Comparison of ENCODE assay signal across 10 cellular contexts in genomic region chr13:99296270-99296865, GRCh38. TPM values are rescaled to one million over a fixed set of nuclear protein-coding genes. Genes with fewer than 3 reads are reported as not detected.
DNase-seq lines count a peak whose midpoint lies in the region; ATAC-seq and TF ChIP-seq lines count a peak whose summit lies in the region.
"Had no signal": no experiment of that assay in that cellular context is flagged by ENCODE, and none has a peak within 500 bp of the region (broad histone marks: within the 10 kb centered on the region; RNA-seq: fewer than 3 reads in every experiment).

No MANE protein-coding gene starts in this region.

- intact Hi-C loops in activated CD4-positive, alpha-beta T cell treated with anti-CD3 and anti-CD28 coated beads for 36 hours (cut with DNase I, micrococcal nuclease) = loop anchor here (1.0 to 5.0 kb wide), 9 partner anchors 8 to 724 kb away; partner anchors contain the start of genes GPR183 (in 1 of the 2) and TM9SF2 (in 1 of the 2)

- peak overlapping the region; percentile 62 for H3K4me3 Mint-ChIP-seq in activated CD4-positive, alpha-beta T cell treated with anti-CD3 and anti-CD28 coated beads for 36 hours
- peak overlapping the region; percentile 71 for H3K4me3 Mint-ChIP-seq in activated CD4-positive, alpha-beta memory T cell treated with anti-CD3 and anti-CD28 coated beads, Interleukin-2, amount 10 ng/mL, durations not matched to agents 7 days and 5 days
- H3K4me3 Mint-ChIP-seq in stimulated activated naive B cell treated with anti-CD40 and anti-IgM and Interleukin-4, amounts not matched to agents 10 μg/mL and 1 μg/mL and 100 μg/mL, for 72 hours = peak overlapping the region; percentile 60 to 61

- no peaks in the 10 kb centered on the region for H3K9me3 Mint-ChIP-seq in activated CD4-positive, alpha-beta T cell treated with anti-CD3 and anti-CD28 coated beads for 36 hours (ENCODE audit: low read depth)
- no peaks in the 10 kb centered on the region for H3K9me3 Mint-ChIP-seq in activated CD4-positive, alpha-beta memory T cell treated with anti-CD3 and anti-CD28 coated beads, Interleukin-2, amount 10 ng/mL, durations not matched to agents 7 days and 5 days
- no peaks in the 10 kb centered on the region for H3K9me3 Mint-ChIP-seq in stimulated activated naive B cell treated with anti-CD40 and anti-IgM and Interleukin-4, amounts not matched to agents 10 μg/mL and 1 μg/mL and 100 μg/mL, for 72 hours

- no peak for TF ChIP-seq CTCF in foreskin fibroblast (IDR thresholded peaks at IDR 0.05; ENCODE audit: low read depth, low read length)

- peak overlapping the region; percentile 96 for H3K27ac Mint-ChIP-seq in activated CD4-positive, alpha-beta T cell treated with anti-CD3 and anti-CD28 coated beads for 36 hours
- peak overlapping the region; percentile 94 for H3K27ac Mint-ChIP-seq in activated CD4-positive, alpha-beta memory T cell treated with anti-CD3 and anti-CD28 coated beads, Interleukin-2, amount 10 ng/mL, durations not matched to agents 7 days and 5 days
- peak overlapping the region; percentile 86 for H3K27ac Mint-ChIP-seq in stimulated activated naive B cell treated with anti-CD40 and anti-IgM and Interleukin-4, amounts not matched to agents 10 μg/mL and 1 μg/mL and 100 μg/mL, for 72 hours

- H3K36me3 Mint-ChIP-seq in activated CD4-positive, alpha-beta T cell treated with anti-CD3 and anti-CD28 coated beads for 36 hours (ENCODE audit: low read depth) = peaks cover 71% of the 10 kb centered on the region
- peaks cover 51% of the 10 kb centered on the region for H3K36me3 Mint-ChIP-seq in activated CD4-positive, alpha-beta memory T cell treated with anti-CD3 and anti-CD28 coated beads, Interleukin-2, amount 10 ng/mL, durations not matched to agents 7 days and 5 days (ENCODE audit: low read depth)
- H3K36me3 Mint-ChIP-seq in stimulated activated naive B cell treated with anti-CD40 and anti-IgM and Interleukin-4, amounts not matched to agents 10 μg/mL and 1 μg/mL and 100 μg/mL, for 72 hours = peaks cover 41 to 59% of the 10 kb centered on the region in 2 donors

- CTCF ChIA-PET in activated CD4-positive, alpha-beta T cell treated with anti-CD3 and anti-CD28 coated beads for 36 hours (lab: Charles Lee) = interaction anchor here (0.6 to 4.6 kb wide), 12 partner anchors 8 to 140 kb away, joined by 3 to 65 read pairs (median 4); partner anchors contain the start of gene GPR183
- CTCF ChIA-PET in activated CD4-positive, alpha-beta memory T cell treated with anti-CD3 and anti-CD28 coated beads, Interleukin-2, amount 10 ng/mL, durations not matched to agents 7 days and 5 days (lab: Charles Lee) = interaction anchor here (0.7 to 5.3 kb wide), 8 partner anchors 8 to 139 kb away, joined by 3 to 39 read pairs (median 5); partner anchors contain the start of gene GPR183

- no peak overlapping the region for H3K4me3 ChIP-seq in foreskin fibroblast (ENCODE audit: low read depth in 1 of 2, low read length in 2 of 2)
- H3K4me3 ChIP-seq: A549 had no signal

- H3K27me3 Mint-ChIP-seq in activated CD4-positive, alpha-beta T cell treated with anti-CD3 and anti-CD28 coated beads for 36 hours = no peaks in the 10 kb centered on the region
- no peaks in the 10 kb centered on the region for H3K27me3 Mint-ChIP-seq in activated CD4-positive, alpha-beta memory T cell treated with anti-CD3 and anti-CD28 coated beads, Interleukin-2, amount 10 ng/mL, durations not matched to agents 7 days and 5 days
- no peaks in the 10 kb centered on the region for H3K27me3 Mint-ChIP-seq in stimulated activated naive B cell treated with anti-CD40 and anti-IgM and Interleukin-4, amounts not matched to agents 10 μg/mL and 1 μg/mL and 100 μg/mL, for 72 hours

- ATAC-seq in activated CD4-positive, alpha-beta T cell treated with anti-CD3 and anti-CD28 coated beads for 36 hours = peak; percentile 54
- ATAC-seq in HG02943 (IDR thresholded peaks at IDR 0.05; ENCODE audit: low read depth, unreplicated experiment) = peak; percentile 60
- ATAC-seq in stimulated activated naive B cell treated with anti-CD40 and anti-IgM and Interleukin-4, amounts not matched to agents 10 μg/mL and 1 μg/mL and 100 μg/mL, for 72 hours (replicated peaks) = peak; percentile 60 to 77
- ATAC-seq: A549 had no signal

- H3K4me1 Mint-ChIP-seq in activated CD4-positive, alpha-beta T cell treated with anti-CD3 and anti-CD28 coated beads for 36 hours = peaks cover 86% of the 10 kb centered on the region
- H3K4me1 Mint-ChIP-seq in activated CD4-positive, alpha-beta memory T cell treated with anti-CD3 and anti-CD28 coated beads, Interleukin-2, amount 10 ng/mL, durations not matched to agents 7 days and 5 days = peaks cover 78% of the 10 kb centered on the region
- peaks cover 45 to 75% of the 10 kb centered on the region in 2 donors for H3K4me1 Mint-ChIP-seq in stimulated activated naive B cell treated with anti-CD40 and anti-IgM and Interleukin-4, amounts not matched to agents 10 μg/mL and 1 μg/mL and 100 μg/mL, for 72 hours

- POLR2A ChIA-PET in activated CD4-positive, alpha-beta T cell treated with anti-CD3 and anti-CD28 coated beads for 36 hours (lab: Charles Lee) = interaction anchor here (0.5 to 2.8 kb wide), 11 partner anchors 9 to 172 kb away, joined by 3 to 19 read pairs (median 5); partner anchors contain the start of gene GPR183
- POLR2A ChIA-PET in activated CD4-positive, alpha-beta memory T cell treated with anti-CD3 and anti-CD28 coated beads, Interleukin-2, amount 10 ng/mL, durations not matched to agents 7 days and 5 days (lab: Charles Lee) = interaction anchor here (0.9 to 14.1 kb wide), 13 partner anchors 10 to 138 kb away, joined by 3 to 393 read pairs (median 8); partner anchors contain the start of genes GPR183 and UBAC2

- no peak for DNase-seq in activated CD4-positive, alpha-beta T cell treated with anti-CD3 and anti-CD28 coated beads for 36 hours
- no peak for DNase-seq in activated CD4-positive, alpha-beta T cell treated with anti-CD3 and anti-CD28 coated beads, Interleukin-2, amount 50 U/mL, for 48 hours
- DNase-seq in activated CD4-positive, alpha-beta memory T cell treated with anti-CD3 and anti-CD28 coated beads, Interleukin-2, amount 10 ng/mL, durations not matched to agents 7 days and 5 days = no peak
- no peak for DNase-seq in stimulated activated naive B cell treated with anti-CD40 and anti-IgM and Interleukin-4, amounts not matched to agents 10 μg/mL and 1 μg/mL and 100 μg/mL, for 72 hours
- DNase-seq in foreskin fibroblast (no peak), NCI-H446 (lab: John Stamatoyannopoulos, UW) (no peak), kidney tubule cell (ENCODE audit: low spot score) (no peak)

RNA-seq across cellular contexts. Expression of gene GPR183, which starts 10.8 kb away (rescaled TPM):
- 10 to 100 TPM; 50.3 to 51.9 TPM for total RNA-seq in activated CD4-positive, alpha-beta T cell treated with anti-CD3 and anti-CD28 coated beads for 36 hours
- 10 to 100 TPM; 43.7 to 46.2 TPM for total RNA-seq in activated CD4-positive, alpha-beta memory T cell treated with anti-CD3 and anti-CD28 coated beads, Interleukin-2, amount 10 ng/mL, durations not matched to agents 7 days and 5 days
- total RNA-seq: fibroblast of lung had no signal

RNA-seq across cellular contexts. Expression of gene GPR18, which starts 38.2 kb away (rescaled TPM):
- total RNA-seq in activated CD4-positive, alpha-beta T cell treated with anti-CD3 and anti-CD28 coated beads for 36 hours = 1 to 10 TPM; 6.0 to 9.5 TPM
- 10 to 100 TPM; 10.3 to 10.4 TPM for total RNA-seq in activated CD4-positive, alpha-beta memory T cell treated with anti-CD3 and anti-CD28 coated beads, Interleukin-2, amount 10 ng/mL, durations not matched to agents 7 days and 5 days
- total RNA-seq: fibroblast of lung had no signal
